15 cellular contexts compared by ENCODE assay signal in the genomic region with DNA sequence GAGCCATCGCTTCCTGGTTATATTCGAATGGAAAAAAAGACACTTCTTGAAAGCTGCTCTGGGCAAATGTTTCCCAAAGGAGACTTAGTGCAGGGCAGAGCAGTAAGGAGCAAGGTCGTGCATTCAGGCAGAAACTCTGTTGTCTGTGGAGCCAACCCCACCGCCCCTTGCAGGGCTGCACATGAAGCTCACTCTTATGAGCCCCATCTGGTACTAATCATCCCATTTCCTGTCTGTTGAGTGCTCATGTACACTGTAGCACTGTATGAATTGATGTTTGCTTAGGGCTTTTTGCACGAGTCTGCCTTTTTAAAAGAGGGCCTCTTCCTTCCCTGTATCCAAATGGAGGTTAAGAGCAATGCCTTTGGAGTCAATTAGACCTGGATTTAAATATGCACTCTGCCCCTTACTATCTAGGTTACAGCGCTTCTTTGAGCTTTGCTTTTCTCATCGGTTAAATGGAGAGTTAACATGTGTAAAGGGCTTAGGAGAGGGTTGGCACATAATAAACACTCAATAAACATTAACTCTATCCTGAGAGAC. TPM values are rescaled to one million over a fixed set of nuclear protein-coding genes. Genes with fewer than 3 reads are reported as not detected.
DNase-seq lines count a peak whose midpoint lies in the region; ATAC-seq, FAIRE-seq and TF ChIP-seq lines count a peak whose summit lies in the region.
"Had no signal": no experiment of that assay in that cellular context is flagged by ENCODE, and none has a peak within 500 bp of the region (broad histone marks: within the 10 kb centered on the region; RNA-seq: fewer than 3 reads in every experiment).

No MANE protein-coding gene starts in this region.

- TF ChIP-seq RAD21 in GM12878 (IDR thresholded peaks at IDR 0.05; ENCODE audit: insufficient read depth, low read depth, low read length), result no peak

- FAIRE-seq in GM12878 (lab: Jason Lieb, UNC) (no peak), small intestine (lab: Jason Lieb, UNC) (no peak)
- FAIRE-seq: bronchial epithelial cell, keratinocyte had no signal

- in situ Hi-C loops in GM12878 (cut with MboI), result no loop called here

- no peaks in the 10 kb centered on the region for H3K79me2 ChIP-seq in GM12878 (ENCODE audit: control insufficient read depth, insufficient read depth, low read length)

- DNase-seq in NCI-H187 treated with DMSO at 0.1 percent for 48 hours (lab: John Stamatoyannopoulos, UW) (peak; percentile 20), NCI-H187 (lab: John Stamatoyannopoulos, UW) (no peak), NCI-H2081 (lab: John Stamatoyannopoulos, UW) (peak; percentile 53 to 79), GM12878 (ENCODE audit: low read depth, low spot score) (no peak), small intestine (peak; percentile 22), NCI-H446 (lab: John Stamatoyannopoulos, UW) (no peak)
- DNase-seq in stimulated activated naive CD8-positive, alpha-beta T cell treated with anti-CD3 and anti-CD28 coated beads, Interleukin-15, Interleukin-2, amounts not matched to agents 100 U/mL and 50 U/mL, for 24 hours, result no peak
- DNase-seq: 8988T; activated T-cell treated with anti-CD3 and anti-CD28 coated beads, Interleukin-2, amount 50 U/mL, for 48 hours; stimulated activated naive CD4-positive, alpha-beta T cell had no signal

- no peak for TF ChIP-seq EP300 in GM12878 (IDR thresholded peaks at IDR 0.05; ENCODE audit: borderline replicate concordance in 1 of 2, control insufficient read depth in 1 of 2, low read depth in 2 of 2, low read length in 2 of 2)

- H3K4me1 ChIP-seq in GM12878 (ENCODE audit: control insufficient read depth, insufficient read depth, low read length) (no peaks in the 10 kb centered on the region), small intestine (ENCODE audit: control insufficient read depth in 2 of 2, insufficient read depth in 1 of 2, low read depth in 1 of 2, low read length in 1 of 2) (no peaks in the 10 kb centered on the region)

- no peaks in the 10 kb centered on the region for H3K27me3 ChIP-seq in GM12878 (replicated peaks in 1 of 2; ENCODE audit: control insufficient read depth in 2 of 2, insufficient read depth in 2 of 2, low read length in 1 of 2)
- no peaks in the 10 kb centered on the region for H3K27me3 ChIP-seq in small intestine (ENCODE audit: control insufficient read depth in 2 of 2, insufficient read depth in 2 of 2, low read length in 2 of 2)
- H3K27me3 ChIP-seq: SJSA1 had no signal

- no peaks in the 10 kb centered on the region for H4K20me1 ChIP-seq in GM12878 (ENCODE audit: control insufficient read depth, insufficient read depth)

- no peak overlapping the region for H2AFZ ChIP-seq in GM12878 (ENCODE audit: control insufficient read depth, low read depth, low read length)

- BruUV-seq in GM12878 (replicated peaks; lab: Mats Ljungman, UMichigan), result no TSS peak

- intact Hi-C loops in GM12878 (cut with micrococcal nuclease; ENCODE audit: unreplicated experiment), result no loop called here

- H3K9me3 ChIP-seq in GM12878 (replicated peaks; ENCODE audit: control insufficient read depth, insufficient read depth, low read length), result no peaks in the 10 kb centered on the region
- no peaks in the 10 kb centered on the region for H3K9me3 ChIP-seq in small intestine (ENCODE audit: control insufficient read depth, low read depth)
- H3K9me3 ChIP-seq: SJSA1 had no signal

- no peaks in the 10 kb centered on the region for H3K36me3 ChIP-seq in GM12878 (ENCODE audit: control insufficient read depth in 2 of 2, insufficient read depth in 2 of 2, low read length in 1 of 2)
- no peaks in the 10 kb centered on the region for H3K36me3 ChIP-seq in small intestine (ENCODE audit: control insufficient read depth in 2 of 2, insufficient read depth in 2 of 2, low read length in 2 of 2)
- H3K36me3 ChIP-seq: SJSA1 had no signal

- 63% methylated on average over 7 of the region's 7 CpGs for WGBS in GM12878 (ENCODE audit: insufficient coverage, insufficient replicate concordance, low lambda C conversion rate, missing lambda C conversion rate)
- WGBS in small intestine, 3 donors, result 54 to 63% (median 58%) methylated on average over 7 of the region's 7 CpGs

- no peak overlapping the region for H3K9ac ChIP-seq in GM12878 (ENCODE audit: control insufficient read depth, insufficient read depth, low read length)

- H3K4me3 ChIP-seq in GM12878 (no peak overlapping the region), small intestine (ENCODE audit: low read depth in 1 of 2, low read length in 2 of 2) (no peak overlapping the region)
- H3K4me3 ChIP-seq: SJSA1 had no signal

- POLR2A ChIA-PET in GM12878 (lab: Charles Lee), result no interaction called here

- no peak overlapping the region for H3K27ac ChIP-seq in GM12878 (ENCODE audit: control insufficient read depth, insufficient read depth)
- no peak overlapping the region for H3K27ac ChIP-seq in small intestine (ENCODE audit: low read depth in 1 of 2, low read length in 1 of 2)
- H3K27ac ChIP-seq: SJSA1 had no signal

- no peak for TF ChIP-seq CTCF in GM12878 (IDR thresholded peaks at IDR 0.05 in 2 of 3, conservative IDR thresholded peaks at IDR 0.05 in 1 of 3; ENCODE audit: control insufficient read depth in 2 of 3, extremely low read depth in 1 of 3, insufficient read depth in 1 of 3, low read depth in 3 of 3, low read length in 3 of 3)

- RAD21 ChIA-PET in GM12878 (lab: Charles Lee; ENCODE audit: unreplicated experiment), result interaction anchor here (0.6 to 1.2 kb wide), 2 partner anchors 131 to 1206 kb away, joined by 3 read pairs; no protein-coding TSS in a partner anchor

- no peak overlapping the region for H3K4me2 ChIP-seq in GM12878 (ENCODE audit: control insufficient read depth, insufficient read depth)

- SMC1A ChIA-PET in GM12878 (lab: Charles Lee; ENCODE audit: uncharacterized antibody, unreplicated experiment), result interaction anchor here (1.1 to 1.4 kb wide), 3 partner anchors 11 to 13 kb away, joined by 3 to 4 read pairs (median 3); no protein-coding TSS in a partner anchor

- ATAC-seq in GM12878, result peak; percentile 33; the same call in 1 of the 3 replicates
- no peak for ATAC-seq in HG03108 (IDR thresholded peaks at IDR 0.05; ENCODE audit: unreplicated experiment)
- no peak for ATAC-seq in stimulated activated naive CD8-positive, alpha-beta T cell treated with anti-CD3 and anti-CD28 coated beads, Interleukin-15, Interleukin-2, amounts not matched to agents 100 U/mL and 50 U/mL, for 24 hours

- TF ChIP-seq POLR2A in GM12878 (IDR thresholded peaks at IDR 0.05; ENCODE audit: low read depth, low read length), result no peak

- CTCF ChIA-PET in GM12878 (lab: Yijun Ruan, JAX), result interaction anchor here (1.2 to 1.4 kb wide), 2 partner anchors 9 to 131 kb away, joined by 5 read pairs; no protein-coding TSS in a partner anchor

TF ChIP-seq in GM12878, 131 proteins besides CTCF, POLR2A, EP300 and RAD21 (continues in another document):
- TF ChIP-seq ZNF622 (IDR thresholded peaks at IDR 0.05) (no peak), IKZF2 (IDR thresholded peaks at IDR 0.05) (no peak), SIN3A (IDR thresholded peaks at IDR 0.05; ENCODE audit: low read depth, low read length) (no peak), CREB1 (IDR thresholded peaks at IDR 0.05; ENCODE audit: low read depth) (no peak), ATF7 (IDR thresholded peaks at IDR 0.05; ENCODE audit: low read depth) (no peak), SUPT20H (IDR thresholded peaks at IDR 0.05; ENCODE audit: borderline replicate concordance, control insufficient read depth, low read depth, low read length) (no peak), CHD2 (IDR thresholded peaks at IDR 0.05; ENCODE audit: borderline replicate concordance, low read depth, low read length) (no peak), CREM (IDR thresholded peaks at IDR 0.05; ENCODE audit: low read depth) (no peak), TARDBP (IDR thresholded peaks at IDR 0.05; ENCODE audit: borderline replicate concordance) (no peak)
- TF ChIP-seq, protein P1, sequence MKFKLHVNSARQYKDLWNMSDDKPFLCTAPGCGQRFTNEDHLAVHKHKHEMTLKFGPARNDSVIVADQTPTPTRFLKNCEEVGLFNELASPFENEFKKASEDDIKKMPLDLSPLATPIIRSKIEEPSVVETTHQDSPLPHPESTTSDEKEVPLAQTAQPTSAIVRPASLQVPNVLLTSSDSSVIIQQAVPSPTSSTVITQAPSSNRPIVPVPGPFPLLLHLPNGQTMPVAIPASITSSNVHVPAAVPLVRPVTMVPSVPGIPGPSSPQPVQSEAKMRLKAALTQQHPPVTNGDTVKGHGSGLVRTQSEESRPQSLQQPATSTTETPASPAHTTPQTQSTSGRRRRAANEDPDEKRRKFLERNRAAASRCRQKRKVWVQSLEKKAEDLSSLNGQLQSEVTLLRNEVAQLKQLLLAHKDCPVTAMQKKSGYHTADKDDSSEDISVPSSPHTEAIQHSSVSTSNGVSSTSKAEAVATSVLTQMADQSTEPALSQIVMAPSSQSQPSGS (IDR thresholded peaks at IDR 0.05; ENCODE audit: low read length), result no peak
- TF ChIP-seq, protein P2, sequence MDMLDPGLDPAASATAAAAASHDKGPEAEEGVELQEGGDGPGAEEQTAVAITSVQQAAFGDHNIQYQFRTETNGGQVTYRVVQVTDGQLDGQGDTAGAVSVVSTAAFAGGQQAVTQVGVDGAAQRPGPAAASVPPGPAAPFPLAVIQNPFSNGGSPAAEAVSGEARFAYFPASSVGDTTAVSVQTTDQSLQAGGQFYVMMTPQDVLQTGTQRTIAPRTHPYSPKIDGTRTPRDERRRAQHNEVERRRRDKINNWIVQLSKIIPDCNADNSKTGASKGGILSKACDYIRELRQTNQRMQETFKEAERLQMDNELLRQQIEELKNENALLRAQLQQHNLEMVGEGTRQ (IDR thresholded peaks at IDR 0.05; ENCODE audit: borderline replicate concordance, low read depth, low read length), result no peak

RNA-seq across cellular contexts. Expression of a gene that starts 25.4 kb away (rescaled TPM):
- not detected in 2 replicates for total RNA-seq in GM12878 (2013; cell fraction: nucleolus; rRNA removed)
- total RNA-seq in GM12878 (2014; rRNA removed), result 0.45 and 2.0 TPM in 2 replicates
- total RNA-seq in GM12878 (2014; rRNA removed; fragmentation: Illumina TruSeq; extraction: Trizol), result 3.0 and 3.1 TPM in 2 replicates
- 3.0 and 3.6 TPM in 2 replicates for total RNA-seq in GM12878 (2021)
- polyA plus RNA-seq in GM12878 (2011; ENCODE audit: low read depth), result not detected
- polyA plus RNA-seq in GM12878 (2011; rRNA removed), result 1.5 and 2.1 TPM in 2 replicates
- polyA plus RNA-seq in GM12878 (2011; cell fraction: cytosol; rRNA removed), result 0.81 TPM in 1 of 2 replicates, not detected in the other
- polyA plus RNA-seq in GM12878 (2011; cell fraction: nucleus; rRNA removed), result 0.76 TPM in 1 of 2 replicates, not detected in the other
- 1.6 and 2.6 TPM in 2 replicates for polyA plus RNA-seq in GM12878 (2012)
- 1.6 TPM in 1 of 2 replicates, not detected in the other for polyA plus RNA-seq in GM12878 (2014; fragmentation: Illumina TruSeq; extraction: Trizol)
- 10 to 100 TPM; 16.0 to 20.3 TPM for polyA plus RNA-seq in GM12878 (2014; fragmentation: Nextera tagmentation; extraction: Ambion mirVana)
- polyA plus RNA-seq in GM12878 (2014; rRNA removed), result 4.1 and 6.2 TPM in 2 replicates
- polyA plus RNA-seq in GM12878 (2016; fragmentation: Nextera tagmentation; extraction: Ambion mirVana), result 1 to 10 TPM; 7.5 to 9.5 TPM
- polyA minus RNA-seq in GM12878 (2011; rRNA and poly(A)+ RNA removed), result not detected in 2 replicates
- polyA minus RNA-seq in GM12878 (2011; cell fraction: cytosol; rRNA and poly(A)+ RNA removed), result not detected in 2 replicates
- not detected in 2 replicates for polyA minus RNA-seq in GM12878 (2011; cell fraction: nucleus; rRNA and poly(A)+ RNA removed)
- polyA plus RNA-seq in small intestine, result not detected
- total RNA-seq: bronchial epithelial cell, neural crest cell, SJSA1 had no signal
- polyA plus RNA-seq: keratinocyte had no signal

Comparison
In these comparisons a context has a peak if more than half of its experiments do, and no peak if none do; other contexts are left out.
1. DNase-seq: peak in NCI-H187 treated with DMSO at 0.1 percent for 48 hours (single experiment), NCI-H2081 (2 of 2) and small intestine (single experiment); none in NCI-H187 (0 of 2), GM12878 (single experiment), NCI-H446 (0 of 2) and stimulated activated naive CD8-positive, alpha-beta T cell treated with anti-CD3 and anti-CD28 coated beads, Interleukin-15, Interleukin-2, amounts not matched to agents 100 U/mL and 50 U/mL, for 24 hours (single experiment).